9 cellular contexts compared by ENCODE assay signal in genomic region chr3:36648241-36649034, GRCh38.
A peak's percentile ranks its signal among the peaks of the same experiment; 100 is the strongest.
DNase-seq lines count a peak whose midpoint lies in the region; ATAC-seq and TF ChIP-seq lines count a peak whose summit lies in the region.
"Had no signal": no experiment of that assay in that cellular context is flagged by ENCODE, and none has a peak within 500 bp of the region (broad histone marks: within the 10 kb centered on the region; RNA-seq: fewer than 3 reads in every experiment).

No MANE protein-coding gene starts in this region.

- no peak overlapping the region for H3K4me3 ChIP-seq in adipocyte (ENCODE audit: low read length)
- H3K4me3 ChIP-seq: lung had no signal

- peak; percentile 86 for ATAC-seq in GM19025 (IDR thresholded peaks at IDR 0.05; ENCODE audit: low read depth, unreplicated experiment)
- peak; percentile 85 for ATAC-seq in HG03108 (IDR thresholded peaks at IDR 0.05; ENCODE audit: unreplicated experiment)
- peak; percentile 36 for ATAC-seq in stimulated activated memory B cell treated with anti-CD40 and anti-IgM and Interleukin-4, amounts not matched to agents 10 μg/mL and 1 μg/mL and 100 μg/mL, for 72 hours
- no peak for ATAC-seq in natural killer cell
- ATAC-seq in GM21526 (IDR thresholded peaks at IDR 0.05; ENCODE audit: low FRiP score, unreplicated experiment), result no peak

- H3K27me3 Mint-ChIP-seq in stimulated activated memory B cell treated with anti-CD40 and anti-IgM and Interleukin-4, amounts not matched to agents 10 μg/mL and 1 μg/mL and 100 μg/mL, for 72 hours, result peaks cover 14% of the 10 kb centered on the region
- H3K27me3 Mint-ChIP-seq in natural killer cell (ENCODE audit: low read depth in 2 of 2), result peaks cover 11 to 15% of the 10 kb centered on the region in 2 donors

- no peaks in the 10 kb centered on the region for H3K27me3 ChIP-seq in adipocyte (replicated peaks; ENCODE audit: control insufficient read depth, insufficient read depth, low read length)

- no peak overlapping the region for H3K4me3 Mint-ChIP-seq in stimulated activated memory B cell treated with anti-CD40 and anti-IgM and Interleukin-4, amounts not matched to agents 10 μg/mL and 1 μg/mL and 100 μg/mL, for 72 hours
- H3K4me3 Mint-ChIP-seq in natural killer cell, result no peak overlapping the region
- H3K4me3 Mint-ChIP-seq: stimulated activated naive CD8-positive, alpha-beta T cell treated with anti-CD3 and anti-CD28 coated beads, Interleukin-15, Interleukin-2, amounts not matched to agents 100 ng/mL and 50 ng/mL, for 24 hours had no signal

- no peak for TF ChIP-seq CTCF in natural killer cell (IDR thresholded peaks at IDR 0.05)

- no peaks in the 10 kb centered on the region for H3K36me3 ChIP-seq in adipocyte (ENCODE audit: control insufficient read depth, insufficient read depth, low read length, severe bottlenecking)

- DNase-seq in adipocyte (ENCODE audit: low read depth) (peak; percentile 89), natural killer cell (no peak), SHP77 treated with DMSO at 0.1 percent for 48 hours (lab: John Stamatoyannopoulos, UW) (no peak)

- H3K36me3 Mint-ChIP-seq in stimulated activated memory B cell treated with anti-CD40 and anti-IgM and Interleukin-4, amounts not matched to agents 10 μg/mL and 1 μg/mL and 100 μg/mL, for 72 hours, result no peaks in the 10 kb centered on the region
- H3K36me3 Mint-ChIP-seq in natural killer cell, result no peaks in the 10 kb centered on the region

- no peaks in the 10 kb centered on the region for H3K9me3 Mint-ChIP-seq in stimulated activated memory B cell treated with anti-CD40 and anti-IgM and Interleukin-4, amounts not matched to agents 10 μg/mL and 1 μg/mL and 100 μg/mL, for 72 hours
- H3K9me3 Mint-ChIP-seq in natural killer cell, result peaks cover 0 to 2% of the 10 kb centered on the region in 2 donors
- H3K9me3 Mint-ChIP-seq: stimulated activated naive CD8-positive, alpha-beta T cell treated with anti-CD3 and anti-CD28 coated beads, Interleukin-15, Interleukin-2, amounts not matched to agents 100 ng/mL and 50 ng/mL, for 24 hours had no signal

- H3K4me1 ChIP-seq in adipocyte (ENCODE audit: control insufficient read depth, insufficient read depth, low read length), result peaks cover 34% of the 10 kb centered on the region

- no peaks in the 10 kb centered on the region for H3K4me1 Mint-ChIP-seq in stimulated activated memory B cell treated with anti-CD40 and anti-IgM and Interleukin-4, amounts not matched to agents 10 μg/mL and 1 μg/mL and 100 μg/mL, for 72 hours
- no peaks in the 10 kb centered on the region for H3K4me1 Mint-ChIP-seq in natural killer cell

- no peak overlapping the region for H3K27ac Mint-ChIP-seq in stimulated activated memory B cell treated with anti-CD40 and anti-IgM and Interleukin-4, amounts not matched to agents 10 μg/mL and 1 μg/mL and 100 μg/mL, for 72 hours
- no peak overlapping the region for H3K27ac Mint-ChIP-seq in natural killer cell
- H3K27ac Mint-ChIP-seq: stimulated activated naive CD8-positive, alpha-beta T cell treated with anti-CD3 and anti-CD28 coated beads, Interleukin-15, Interleukin-2, amounts not matched to agents 100 ng/mL and 50 ng/mL, for 24 hours had no signal

- intact Hi-C loops in natural killer cell (cut with micrococcal nuclease), result no loop called here

- no peaks in the 10 kb centered on the region for H3K9me3 ChIP-seq in adipocyte (ENCODE audit: control insufficient read depth, low read length)

- peak overlapping the region; percentile 9 for H3K9ac ChIP-seq in adipocyte (ENCODE audit: low read length)

Comparison
In these comparisons a context has a peak if more than half of its experiments do, and no peak if none do; other contexts are left out.
1. ATAC-seq: peak in GM19025 (single experiment), HG03108 (single experiment) and stimulated activated memory B cell treated with anti-CD40 and anti-IgM and Interleukin-4, amounts not matched to agents 10 μg/mL and 1 μg/mL and 100 μg/mL, for 72 hours (single experiment); none in natural killer cell (0 of 3) and GM21526 (single experiment).